8 cellular contexts compared by ENCODE assay signal in the genomic region with DNA sequence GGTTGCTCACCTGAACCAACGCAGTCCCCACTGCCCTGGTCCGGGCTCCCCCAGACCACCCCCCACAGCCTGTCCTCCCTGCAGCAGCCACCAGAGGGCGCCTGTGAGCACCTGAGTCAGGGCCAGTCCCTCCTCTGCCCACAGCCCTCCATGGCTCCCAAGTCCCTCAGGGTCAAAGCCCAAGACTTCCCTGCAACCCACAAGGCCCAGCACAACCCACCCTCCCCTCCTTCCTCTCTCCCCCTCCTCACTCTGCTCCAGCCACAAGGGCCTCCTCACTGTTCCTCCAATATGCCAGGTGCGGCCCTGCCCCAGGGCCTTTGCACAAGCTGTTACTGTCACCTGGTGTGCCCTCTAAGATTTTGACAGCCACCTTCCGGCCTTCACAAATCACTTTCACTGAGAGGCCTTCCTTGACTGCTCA. TPM values are rescaled to one million over a fixed set of nuclear protein-coding genes. Genes with fewer than 3 reads are reported as not detected.
DNase-seq lines count a peak whose midpoint lies in the region; ATAC-seq and TF ChIP-seq lines count a peak whose summit lies in the region.

No MANE protein-coding gene starts in this region.

- TF ChIP-seq CTCF in A673 (conservative IDR thresholded peaks at IDR 0.05; ENCODE audit: low read depth, low read length) = peak; percentile 77
- peak; percentile 29 to 73 (median 60) for TF ChIP-seq CTCF in heart left ventricle (IDR thresholded peaks at IDR 0.05)

- H3K27ac ChIP-seq in A673 (ENCODE audit: low read depth, low read length, poor library complexity, severe bottlenecking) (no peak overlapping the region), heart left ventricle (peak overlapping the region in 1 of 12 donors; percentile 76)

- TF ChIP-seq POLR2A in heart left ventricle (IDR thresholded peaks at IDR 0.05) = no peak

- 56 to 79% (median 66%) methylated on average over 4 to 5 of the region's 5 CpGs for WGBS in heart left ventricle, 4 donors

- H3K27me3 ChIP-seq in A673 (replicated peaks; ENCODE audit: insufficient read depth, low read depth, low read length, poor library complexity) = no peaks in the 10 kb centered on the region
- peaks cover 0 to 3% (median 0%) of the 10 kb centered on the region in 9 donors for H3K27me3 ChIP-seq in heart left ventricle

- H3K9me3 ChIP-seq in A673 (ENCODE audit: low read depth, low read length, poor library complexity, severe bottlenecking) = no peaks in the 10 kb centered on the region
- H3K9me3 ChIP-seq in heart left ventricle = no peaks in the 10 kb centered on the region

- ATAC-seq in heart left ventricle (peak in 2 of 4 donors; percentile 10 to 28), GM18867 (IDR thresholded peaks at IDR 0.05; ENCODE audit: unreplicated experiment) (no peak)

- DNase-seq in A673 (ENCODE audit: low spot score) = no peak
- DNase-seq in MV-4-11 (lab: John Stamatoyannopoulos, UW) = peak; percentile 18
- DNase-seq in activated T-cell treated with anti-CD3 and anti-CD28 coated beads, Interleukin-2, amount 50 U/mL, for 48 hours = peak; percentile 86 to 88
- DNase-seq in heart left ventricle = peak in 1 of 5 donors; percentile 81
- DNase-seq in stimulated activated CD4-positive, alpha-beta T cell treated with anti-CD3 and anti-CD28 coated beads, TNF-alpha, amount 100 ng/mL, for 1 hour (ENCODE audit: low read depth in 3 of 3, low spot score in 1 of 3) = peak in 2 of 3 donors; percentile 42 to 67
- DNase-seq in OCI-M2 (lab: John Stamatoyannopoulos, UW; ENCODE audit: unreplicated experiment) = no peak
- no peak for DNase-seq in DMS153 (lab: John Stamatoyannopoulos, UW)

- no peaks in the 10 kb centered on the region for H3K4me1 ChIP-seq in A673 (ENCODE audit: insufficient read depth, low read length, poor library complexity, severe bottlenecking)
- H3K4me1 ChIP-seq in heart left ventricle = peaks cover 0 to 31% (median 7%) of the 10 kb centered on the region in 12 donors

- no peaks in the 10 kb centered on the region for H3K36me3 ChIP-seq in A673 (ENCODE audit: insufficient read depth, low read length, poor library complexity, severe bottlenecking)
- H3K36me3 ChIP-seq in heart left ventricle = peaks cover 0 to 28% (median 0%) of the 10 kb centered on the region in 9 donors

- intact Hi-C loops in A673 (cut with micrococcal nuclease; ENCODE audit: unreplicated experiment) = no loop called here
- intact Hi-C loops in heart left ventricle (cut with DNase I) = no loop called here

- BruUV-seq in A673 (replicated peaks; lab: Mats Ljungman, UMichigan) = no TSS peak

- CTCF ChIA-PET in A673 (lab: Charles Lee) = no interaction called here

- H3K4me3 ChIP-seq in A673 (ENCODE audit: low read depth, low read length, poor library complexity, severe bottlenecking) = no peak overlapping the region
- H3K4me3 ChIP-seq in heart left ventricle = no peak overlapping the region

- POLR2A ChIA-PET in A673 (lab: Charles Lee; ENCODE audit: low non-redundant PET) = interaction anchor here (0.7 kb wide), 1 partner anchor 188 kb away, joined by 5 read pairs; no protein-coding TSS in a partner anchor

RNA-seq across cellular contexts. Expression of a gene that starts 10.9 kb away (rescaled TPM):
- total RNA-seq in A673 (2021) (0.26 TPM in 1 of 2 replicates, not detected in the other), heart left ventricle (10 to 100 TPM in 1 of 9 donors, 1 to 10 TPM in 8; 1.1 to 15.2 (median 2.1) TPM)
- 1 to 10 TPM in 1 of 2 donors, under 1 TPM in 1; 0.69 to 1.5 TPM for polyA plus RNA-seq in heart left ventricle

RNA-seq across cellular contexts. Expression of a gene that starts 31.9 kb away (rescaled TPM):
- total RNA-seq in A673 (2021) = not detected in 2 replicates
- 1 to 10 TPM in 4 of 9 donors, under 1 TPM in 5; 0.35 to 5.5 (median 0.87) TPM for total RNA-seq in heart left ventricle
- 1 to 10 TPM; 1.4 to 1.7 TPM for polyA plus RNA-seq in heart left ventricle

RNA-seq across cellular contexts. Expression of a gene that starts 39.0 kb away (rescaled TPM):
- total RNA-seq in A673 (2021) (104 and 122 TPM in 2 replicates), heart left ventricle (10 to 100 TPM; 16.7 to 47.5 (median 26.4) TPM)
- 10 to 100 TPM; 20.5 to 67.5 TPM for polyA plus RNA-seq in heart left ventricle

RNA-seq across cellular contexts. Expression of a gene that starts 52.5 kb away (rescaled TPM):
- 61.6 and 64.3 TPM in 2 replicates for total RNA-seq in A673 (2021)
- total RNA-seq in heart left ventricle = 10 to 100 TPM; 55.3 to 91.8 (median 70.9) TPM
- polyA plus RNA-seq in heart left ventricle = 10 to 100 TPM; 43.5 to 74.6 TPM

Comparison
In these comparisons a context has a peak if more than half of its experiments do, and no peak if none do; other contexts are left out.
1. DNase-seq: peak in MV-4-11 (single experiment), activated T-cell treated with anti-CD3 and anti-CD28 coated beads, Interleukin-2, amount 50 U/mL, for 48 hours (2 of 2) and stimulated activated CD4-positive, alpha-beta T cell treated with anti-CD3 and anti-CD28 coated beads, TNF-alpha, amount 100 ng/mL, for 1 hour (2 of 3); none in A673 (single experiment), OCI-M2 (single experiment) and DMS153 (single experiment).